20 cellular contexts compared by ENCODE assay signal in the genomic region with DNA sequence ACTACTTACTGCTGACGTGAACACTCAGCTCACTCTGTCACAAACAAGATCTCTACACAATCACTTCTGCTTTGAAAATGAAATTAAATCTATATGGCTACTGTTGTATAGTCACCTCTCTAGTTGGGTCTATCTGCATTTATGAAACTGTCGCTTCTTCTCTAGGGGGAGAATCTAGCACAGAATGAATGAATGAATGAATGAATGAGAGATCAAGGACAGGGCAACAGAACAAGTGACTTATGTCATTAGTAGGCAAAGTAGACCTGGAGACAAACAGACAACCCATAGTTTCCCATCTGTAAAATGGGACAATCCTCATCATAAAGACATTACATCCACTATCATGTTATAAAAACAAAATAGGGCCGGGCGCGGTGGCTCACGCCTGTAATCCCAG. TPM values are rescaled to one million over a fixed set of nuclear protein-coding genes. Genes with fewer than 3 reads are reported as not detected.
DNase-seq lines count a peak whose midpoint lies in the region; ATAC-seq and TF ChIP-seq lines count a peak whose summit lies in the region.
"Had no signal": no experiment of that assay in that cellular context is flagged by ENCODE, and none has a peak within 500 bp of the region (broad histone marks: within the 10 kb centered on the region; RNA-seq: fewer than 3 reads in every experiment).

No MANE protein-coding gene starts in this region.

- H3K9me3 ChIP-seq in BLaER1 treated with 17β-estradiol and CSF1 and Interleukin-3, amounts not matched to agents 10 nM and 100 nM (replicated peaks in 1 of 11) = no peaks in the 10 kb centered on the region
- H3K9me3 ChIP-seq in OCI-LY7 (ENCODE audit: low read length) = no peaks in the 10 kb centered on the region
- H3K9me3 ChIP-seq in endodermal cell (ENCODE audit: control insufficient read depth, low read length) = no peaks in the 10 kb centered on the region
- H3K9me3 ChIP-seq: Caco-2, MG63 had no signal

- no peak overlapping the region for H3K4me3 ChIP-seq in BLaER1 treated with 17β-estradiol and CSF1 and Interleukin-3, amounts not matched to agents 10 nM and 100 nM
- H3K4me3 ChIP-seq in OCI-LY7 (ENCODE audit: low read depth, low read length, poor library complexity, severe bottlenecking) = peak overlapping the region; percentile 30
- no peak overlapping the region for H3K4me3 ChIP-seq in endodermal cell (ENCODE audit: low read length)
- H3K4me3 ChIP-seq: MG63 had no signal

- intact Hi-C loops in OCI-LY7 (cut with micrococcal nuclease; ENCODE audit: unreplicated experiment) = no loop called here

- peak overlapping the region; percentile 4 to 11 for H3K4me3 Mint-ChIP-seq in effector memory CD8-positive, alpha-beta T cell
- H3K4me3 Mint-ChIP-seq in neural crest cell (peak overlapping the region; percentile 29), endodermal cell (no peak overlapping the region)

- H3K9ac ChIP-seq in BLaER1 treated with 17β-estradiol and CSF1 and Interleukin-3, amounts not matched to agents 10 nM and 100 nM = no peak overlapping the region
- no peak overlapping the region for H3K9ac ChIP-seq in endodermal cell (ENCODE audit: extremely low read depth, low read length, poor library complexity, severe bottlenecking)
- H3K9ac ChIP-seq: GM23248 had no signal

- no peak for DNase-seq in OCI-LY7 (ENCODE audit: low spot score)
- no peak for DNase-seq in effector memory CD8-positive, alpha-beta T cell
- DNase-seq in neural crest cell (ENCODE audit: low read depth, low spot score) = no peak
- no peak for DNase-seq in omental fat pad (ENCODE audit: low spot score)
- no peak for DNase-seq in activated effector memory CD4-positive, alpha-beta T cell treated with Interleukin-2 at 50 U/mL for 16 hours
- DNase-seq in left lobe of liver (ENCODE audit: low spot score) = no peak
- DNase-seq in endodermal cell = no peak
- DNase-seq: Karpas-422, NCI-H1105, NCI-H1694 treated with DMSO at 0.1 percent for 48 hours, NCI-H2107, NCI-H2227 treated with DMSO at 0.1 percent for 48 hours, NCI-H524, Right ventricle myocardium superior had no signal

- BruUV-seq in OCI-LY7 (replicated peaks; lab: Mats Ljungman, UMichigan) = no TSS peak

- peaks cover 15% of the 10 kb centered on the region for H3K36me3 Mint-ChIP-seq in effector memory CD8-positive, alpha-beta T cell (ENCODE audit: insufficient read depth)
- peaks cover 6% of the 10 kb centered on the region for H3K36me3 Mint-ChIP-seq in neural crest cell (ENCODE audit: low read depth)
- H3K36me3 Mint-ChIP-seq in endodermal cell (ENCODE audit: low read depth) = peaks cover 18% of the 10 kb centered on the region

- POLR2A ChIA-PET in OCI-LY7 (lab: Charles Lee) = interaction anchor here (0.8 to 1.3 kb wide), 2 partner anchors 11 to 212 kb away, joined by 3 to 4 read pairs; no protein-coding TSS in a partner anchor

- no peaks in the 10 kb centered on the region for H3K9me2 ChIP-seq in OCI-LY7 (ENCODE audit: insufficient read depth, low read length)

- peak overlapping the region in 1 of 2 donors; percentile 53 for H3K27ac Mint-ChIP-seq in effector memory CD8-positive, alpha-beta T cell
- H3K27ac Mint-ChIP-seq in neural crest cell (ENCODE audit: unreplicated experiment) (no peak overlapping the region), endodermal cell (no peak overlapping the region)
- H3K27ac Mint-ChIP-seq: CD14-positive monocyte had no signal

- no peaks in the 10 kb centered on the region for H3K9me3 Mint-ChIP-seq in effector memory CD8-positive, alpha-beta T cell
- no peaks in the 10 kb centered on the region for H3K9me3 Mint-ChIP-seq in neural crest cell
- H3K9me3 Mint-ChIP-seq in endodermal cell = no peaks in the 10 kb centered on the region

- peaks cover 0 to 42% (median 19%) of the 10 kb centered on the region in 11 experiments; a peak in 15 of 22 replicates for H3K27me3 ChIP-seq in BLaER1 treated with 17β-estradiol and CSF1 and Interleukin-3, amounts not matched to agents 10 nM and 100 nM
- H3K27me3 ChIP-seq in endodermal cell (ENCODE audit: control insufficient read depth, insufficient read depth, low read length, poor library complexity, severe bottlenecking) = no peaks in the 10 kb centered on the region
- H3K27me3 ChIP-seq: MG63 had no signal

- H3K36me3 ChIP-seq in BLaER1 treated with 17β-estradiol and CSF1 and Interleukin-3, amounts not matched to agents 10 nM and 100 nM = peaks cover 3 to 39% (median 19%) of the 10 kb centered on the region in 11 experiments; a peak in 16 of 22 replicates
- H3K36me3 ChIP-seq in OCI-LY7 (ENCODE audit: insufficient read depth, low read length) (peaks cover 3% of the 10 kb centered on the region; the same call in 1 of the 2 replicates), endodermal cell (ENCODE audit: control insufficient read depth, insufficient read depth, low read length) (peaks cover 17% of the 10 kb centered on the region)
- H3K36me3 ChIP-seq: MG63 had no signal

- 0 out of 22 replicates have a peak overlapping the region, but pooled peaks of 1 of the 11 experiments have one; percentile 18 for H3K27ac ChIP-seq in BLaER1 treated with 17β-estradiol and CSF1 and Interleukin-3, amounts not matched to agents 10 nM and 100 nM
- H3K27ac ChIP-seq in OCI-LY7 (ENCODE audit: low read depth, low read length, poor library complexity, severe bottlenecking) (no peak overlapping the region), endodermal cell (ENCODE audit: low read depth, low read length) (no peak overlapping the region)
- H3K27ac ChIP-seq: GM23248 had no signal

- peaks cover 28 to 45% (median 39%) of the 10 kb centered on the region in 10 experiments for H3K4me1 ChIP-seq in BLaER1 treated with 17β-estradiol and CSF1 and Interleukin-3, amounts not matched to agents 10 nM and 100 nM
- H3K4me1 ChIP-seq in OCI-LY7 (ENCODE audit: insufficient read depth, low read length, poor library complexity, severe bottlenecking) (peaks cover 44% of the 10 kb centered on the region), endodermal cell (ENCODE audit: control insufficient read depth, insufficient read depth, low read length) (no peaks in the 10 kb centered on the region)

- peaks cover 35 to 68% of the 10 kb centered on the region in 2 donors for H3K4me1 Mint-ChIP-seq in effector memory CD8-positive, alpha-beta T cell (ENCODE audit: low read depth in 2 of 2)
- H3K4me1 Mint-ChIP-seq in neural crest cell = peaks cover 61% of the 10 kb centered on the region
- H3K4me1 Mint-ChIP-seq in endodermal cell = peaks cover 17% of the 10 kb centered on the region

- no peak overlapping the region for H2AFZ ChIP-seq in OCI-LY7 (ENCODE audit: low read length)
- H2AFZ ChIP-seq: GM23248 had no signal

- peaks cover 51% of the 10 kb centered on the region for H3K79me2 ChIP-seq in OCI-LY7 (ENCODE audit: insufficient read depth, low read depth, low read length)

- WGBS in endodermal cell (ENCODE audit: insufficient coverage in 1 of 2, insufficient read length in 1 of 2), 2 experiments = 96% methylated on average over 2 of the region's 6 CpGs; no CpG with 5 or more reads in 1 of the 2 experiments

- H4K20me1 ChIP-seq in BLaER1 treated with 17β-estradiol and CSF1 and Interleukin-3, amounts not matched to agents 10 nM and 100 nM = peaks cover 24 to 68% (median 62%) of the 10 kb centered on the region in 11 experiments; a peak in 21 of 22 replicates
- peaks cover 26% of the 10 kb centered on the region for H4K20me1 ChIP-seq in OCI-LY7 (ENCODE audit: insufficient read depth, low read length)

- peak overlapping the region; percentile 12 to 97 (median 55); a peak in 20 of 22 replicates for H3K4me2 ChIP-seq in BLaER1 treated with 17β-estradiol and CSF1 and Interleukin-3, amounts not matched to agents 10 nM and 100 nM
- H3K4me2 ChIP-seq in OCI-LY7 (ENCODE audit: low read length) = peak overlapping the region; percentile 53

- no peaks in the 10 kb centered on the region for H3K27me3 Mint-ChIP-seq in effector memory CD8-positive, alpha-beta T cell
- H3K27me3 Mint-ChIP-seq in neural crest cell (ENCODE audit: low read depth) (peaks cover 5% of the 10 kb centered on the region), endodermal cell (ENCODE audit: insufficient read depth) (peaks cover 10% of the 10 kb centered on the region)

- CTCF ChIA-PET in OCI-LY7 (lab: Charles Lee; ENCODE audit: unreplicated experiment) = interaction anchor here (0.6 kb wide), 1 partner anchor 40 kb away, joined by 6 read pairs; no protein-coding TSS in a partner anchor

- no peak for TF ChIP-seq CTCF in OCI-LY7 (conservative IDR thresholded peaks at IDR 0.05; ENCODE audit: low read length)
- no peak for TF ChIP-seq CTCF in neural crest cell (conservative IDR thresholded peaks at IDR 0.05)
- TF ChIP-seq CTCF in omental fat pad (IDR thresholded peaks at IDR 0.05) = no peak
- no peak for TF ChIP-seq CTCF in endodermal cell (conservative IDR thresholded peaks at IDR 0.05)

- no peak for ATAC-seq in effector memory CD8-positive, alpha-beta T cell (replicated peaks)
- ATAC-seq in omental fat pad (ENCODE audit: low FRiP score) = no peak
- no peak for ATAC-seq in left lobe of liver
- ATAC-seq: SK-N-SH treated with all-trans-retinoic acid at 6 μM for 48 hours had no signal

RNA-seq across cellular contexts. Expression of gene PTCH1, which starts 13.4 kb away (rescaled TPM):
- 13.1 and 16.5 TPM in 2 replicates for total RNA-seq in OCI-LY7 (2014; rRNA removed; shearing (Covaris generic))
- total RNA-seq in OCI-LY7 (2022) = 36.1 and 49.9 TPM in 2 replicates
- total RNA-seq in neural crest cell = 70.8 and 75.6 TPM in 2 replicates
- 10 to 100 TPM in 1 of 4 donors, 1 to 10 TPM in 3; 3.1 to 14.2 (median 7.9) TPM for total RNA-seq in omental fat pad
- 7.0 TPM for total RNA-seq in left lobe of liver
- 10 to 100 TPM; 26.0 to 32.9 TPM for total RNA-seq in endodermal cell
- 21.0 TPM for polyA plus RNA-seq in endodermal cell (2013, experiment 1 of 2)
- polyA plus RNA-seq in endodermal cell (2013, experiment 2 of 2) = 18.5 TPM
- polyA plus RNA-seq: CD14-positive monocyte had no signal
